13 cellular contexts compared by ENCODE assay signal in genomic region chr4:150140774-150141400, GRCh38.
DNase-seq lines count a peak whose midpoint lies in the region; ATAC-seq and TF ChIP-seq lines count a peak whose summit lies in the region.
"Had no signal": no experiment of that assay in that cellular context is flagged by ENCODE, and none has a peak within 500 bp of the region (broad histone marks: within the 10 kb centered on the region; RNA-seq: fewer than 3 reads in every experiment).

No MANE protein-coding gene starts in this region.

- H3K36me3 Mint-ChIP-seq in brain (peaks cover 46% of the 10 kb centered on the region), natural killer cell (no peaks in the 10 kb centered on the region)

- ATAC-seq in natural killer cell, result no peak

- peak overlapping the region; percentile 68 for H2AFZ ChIP-seq in ACC112 (ENCODE audit: low read length, unreplicated experiment)

- H3K4me3 ChIP-seq in ACC112 (ENCODE audit: low read depth, low read length), result peak overlapping the region; percentile 67

- H3K27me3 Mint-ChIP-seq in brain (no peaks in the 10 kb centered on the region), natural killer cell (ENCODE audit: low read depth in 2 of 2) (peaks cover 0 to 1% of the 10 kb centered on the region in 2 donors)

- no peak for TF ChIP-seq CTCF in brain (conservative IDR thresholded peaks at IDR 0.05)
- no peak for TF ChIP-seq CTCF in natural killer cell (IDR thresholded peaks at IDR 0.05)

- peak overlapping the region; percentile 66 for H3K27ac ChIP-seq in ACC112 (ENCODE audit: low read depth, low read length)

- peaks cover 62% of the 10 kb centered on the region for H3K4me1 Mint-ChIP-seq in brain
- peaks cover 0 to 2% of the 10 kb centered on the region in 2 donors for H3K4me1 Mint-ChIP-seq in natural killer cell

- no peaks in the 10 kb centered on the region for H3K79me2 ChIP-seq in ACC112 (ENCODE audit: control insufficient read depth, insufficient read depth, low read length, unreplicated experiment)

- H3K36me3 ChIP-seq in ACC112 (ENCODE audit: insufficient read depth, low read length), result no peaks in the 10 kb centered on the region
- H3K36me3 ChIP-seq: BE2C had no signal

- peak; percentile 84 for DNase-seq in M059J (ENCODE audit: low read depth)
- DNase-seq in kidney tubule cell (ENCODE audit: low spot score), result peak; percentile 34
- DNase-seq in NCI-H187 treated with DMSO at 0.1 percent for 48 hours (lab: John Stamatoyannopoulos, UW), result no peak
- no peak for DNase-seq in NK-92 (lab: John Stamatoyannopoulos, UW; ENCODE audit: unreplicated experiment)
- DNase-seq in NCI-H524 treated with DMSO at 0.1 percent for 48 hours (lab: John Stamatoyannopoulos, UW), result no peak
- DNase-seq in natural killer cell, result no peak
- DNase-seq: activated CD4-positive, alpha-beta T cell treated with anti-CD3 and anti-CD28 coated beads, Interleukin-2, amount 50 U/mL, for 1 hour; activated naive CD4-positive, alpha-beta T cell; BE2C; Karpas-422; NCI-H524 had no signal

- H3K4me1 ChIP-seq in ACC112 (ENCODE audit: control insufficient read depth, insufficient read depth, low read length, unreplicated experiment), result peaks cover 29% of the 10 kb centered on the region
- H3K4me1 ChIP-seq: BE2C had no signal

- H3K27me3 ChIP-seq in ACC112 (ENCODE audit: insufficient read depth, low read length), result no peaks in the 10 kb centered on the region
- H3K27me3 ChIP-seq: BE2C had no signal

- H3K9me3 Mint-ChIP-seq in brain (peaks cover 8 to 25% (median 15%) of the 10 kb centered on the region in 5 experiments), natural killer cell (no peaks in the 10 kb centered on the region)

- peak overlapping the region in 3 of 5 experiments; percentile 46 to 85 (median 82) for H3K27ac Mint-ChIP-seq in brain
- no peak overlapping the region for H3K27ac Mint-ChIP-seq in natural killer cell

- peak overlapping the region in 1 of 5 experiments; percentile 24 for H3K4me3 Mint-ChIP-seq in brain
- no peak overlapping the region for H3K4me3 Mint-ChIP-seq in natural killer cell

- intact Hi-C loops in natural killer cell (cut with micrococcal nuclease), result no loop called here

Comparison
In these comparisons a context has a peak if more than half of its experiments do, and no peak if none do; other contexts are left out.
1. DNase-seq: peak in M059J (single experiment) and kidney tubule cell (single experiment); none in NCI-H187 treated with DMSO at 0.1 percent for 48 hours (single experiment), NK-92 (single experiment), NCI-H524 treated with DMSO at 0.1 percent for 48 hours (single experiment) and natural killer cell (single experiment).
2. H3K27ac Mint-ChIP-seq: peak in brain (3 of 5); none in natural killer cell (0 of 2).